15 cellular contexts compared by ENCODE assay signal in genomic region chr11:114209904-114210303, GRCh38.
A peak's percentile ranks its signal among the peaks of the same experiment; 100 is the strongest.
DNase-seq lines count a peak whose midpoint lies in the region; ATAC-seq and TF ChIP-seq lines count a peak whose summit lies in the region.
"Had no signal": no experiment of that assay in that cellular context is flagged by ENCODE, and none has a peak within 500 bp of the region (broad histone marks: within the 10 kb centered on the region; RNA-seq: fewer than 3 reads in every experiment).

No MANE protein-coding gene starts in this region.

- no peaks in the 10 kb centered on the region for H3K36me3 ChIP-seq in HUES48 (ENCODE audit: control insufficient read depth, insufficient read depth, low read length)
- H3K36me3 ChIP-seq: BLaER1 treated with 17β-estradiol and CSF1 and Interleukin-3, amounts not matched to agents 10 nM and 100 nM had no signal

- H3K27me3 ChIP-seq in HUES48 (ENCODE audit: control insufficient read depth, insufficient read depth, low read length): no peaks in the 10 kb centered on the region
- H3K27me3 ChIP-seq: BLaER1 treated with 17β-estradiol and CSF1 and Interleukin-3, amounts not matched to agents 10 nM and 100 nM; gastroesophageal sphincter had no signal

- CTCF ChIA-PET in RWPE1 (lab: Yijun Ruan, JAX): interaction anchor here (0.8 kb wide), 1 partner anchor 152 kb away, joined by 3 read pairs; no protein-coding TSS in a partner anchor

- H3K27ac ChIP-seq in HUES48 (ENCODE audit: low read depth, low read length) (peak overlapping the region; percentile 59), RWPE1 (0 out of 2 replicates have a peak overlapping the region, but pooled peaks have one; percentile 26)
- H3K27ac ChIP-seq: BLaER1 treated with 17β-estradiol and CSF1 and Interleukin-3, amounts not matched to agents 10 nM and 100 nM had no signal

- peaks cover 21% of the 10 kb centered on the region for H3K4me1 ChIP-seq in HUES48 (ENCODE audit: control insufficient read depth, insufficient read depth, low read length)

- H3K9me3 ChIP-seq in HUES48 (ENCODE audit: control insufficient read depth, insufficient read depth, low read length): no peaks in the 10 kb centered on the region
- H3K9me3 ChIP-seq: BLaER1 treated with 17β-estradiol and CSF1 and Interleukin-3, amounts not matched to agents 10 nM and 100 nM; gastroesophageal sphincter had no signal

- POLR2A ChIA-PET in RWPE1 (lab: Yijun Ruan, JAX; ENCODE audit: low non-redundant PET): no interaction called here

- DNase-seq in RWPE1 (ENCODE audit: low spot score): no peak
- peak; percentile 74 for DNase-seq in left lobe of liver (ENCODE audit: low spot score)
- DNase-seq in renal cortical epithelial cell (ENCODE audit: low read depth): peak; percentile 91
- no peak for DNase-seq in foreskin melanocyte
- DNase-seq in NCI-H128 (lab: John Stamatoyannopoulos, UW; ENCODE audit: unreplicated experiment): no peak
- DNase-seq: amniotic stem cell, IMR-90, mesenchymal stem cell, NCI-H2107, occipital lobe had no signal

- TF ChIP-seq CTCF in RWPE1 (conservative IDR thresholded peaks at IDR 0.05; ENCODE audit: low read depth): no peak

- H3K9ac ChIP-seq in HUES48 (ENCODE audit: low read depth, low read length): no peak overlapping the region
- H3K9ac ChIP-seq: BLaER1 treated with 17β-estradiol and CSF1 and Interleukin-3, amounts not matched to agents 10 nM and 100 nM had no signal

- no peak overlapping the region for H3K4me3 ChIP-seq in HUES48 (ENCODE audit: low read depth, low read length)
- H3K4me3 ChIP-seq: BLaER1 treated with 17β-estradiol and CSF1 and Interleukin-3, amounts not matched to agents 10 nM and 100 nM; gastroesophageal sphincter had no signal

- ATAC-seq in left lobe of liver: peak; percentile 85
- ATAC-seq in HG03520 (IDR thresholded peaks at IDR 0.05; ENCODE audit: unreplicated experiment): no peak
- ATAC-seq: activated T-helper 17 cell treated with anti-CD3 and anti-CD28 coated beads, Interleukin-2, amount 50 U/mL, for 72 hours; gastroesophageal sphincter had no signal

Comparison
In these comparisons a context has a peak if more than half of its experiments do, and no peak if none do; other contexts are left out.
1. DNase-seq: peak in left lobe of liver (single experiment) and renal cortical epithelial cell (single experiment); none in RWPE1 (single experiment), foreskin melanocyte (single experiment) and NCI-H128 (single experiment).